Comparison of ENCODE assay signal across 9 cellular contexts in genomic region chrX:5113128-5113527, GRCh38.
DNase-seq lines count a peak whose midpoint lies in the region; ATAC-seq and TF ChIP-seq lines count a peak whose summit lies in the region.
"Had no signal": no experiment of that assay in that cellular context is flagged by ENCODE, and none has a peak within 500 bp of the region (broad histone marks: within the 10 kb centered on the region; RNA-seq: fewer than 3 reads in every experiment).

No MANE protein-coding gene starts in this region.

- ATAC-seq in lower lobe of right lung, result peak in 1 of 2 donors; percentile 54
- no peak for ATAC-seq in HG02588 (IDR thresholded peaks at IDR 0.05; ENCODE audit: unreplicated experiment)

- peak; percentile 41 for TF ChIP-seq CTCF in lower lobe of right lung (IDR thresholded peaks at IDR 0.05)

- no peaks in the 10 kb centered on the region for H3K9me3 ChIP-seq in lower lobe of right lung
- H3K9me3 ChIP-seq in CD8-positive, alpha-beta memory T cell (ENCODE audit: low read length), result no peaks in the 10 kb centered on the region

- H3K4me1 Mint-ChIP-seq in activated naive CD4-positive, alpha-beta T cell treated with anti-CD3 and anti-CD28 coated beads for 36 hours (ENCODE audit: low read depth), result no peaks in the 10 kb centered on the region
- no peaks in the 10 kb centered on the region for H3K4me1 Mint-ChIP-seq in CD8-positive, alpha-beta memory T cell

- no peak overlapping the region for H3K4me3 Mint-ChIP-seq in activated naive CD4-positive, alpha-beta T cell treated with anti-CD3 and anti-CD28 coated beads for 36 hours
- H3K4me3 Mint-ChIP-seq in CD8-positive, alpha-beta memory T cell, result no peak overlapping the region

- no peaks in the 10 kb centered on the region for H3K4me1 ChIP-seq in lower lobe of right lung
- no peaks in the 10 kb centered on the region for H3K4me1 ChIP-seq in CD8-positive, alpha-beta memory T cell (ENCODE audit: insufficient read depth, low read length)

- POLR2A ChIA-PET in CD8-positive, alpha-beta memory T cell (lab: Charles Lee), result no interaction called here

- no peak overlapping the region for H3K4me3 ChIP-seq in lower lobe of right lung
- no peak overlapping the region for H3K4me3 ChIP-seq in CD8-positive, alpha-beta memory T cell (ENCODE audit: low read length)

- H3K36me3 Mint-ChIP-seq in activated naive CD4-positive, alpha-beta T cell treated with anti-CD3 and anti-CD28 coated beads for 36 hours (ENCODE audit: low read depth), result no peaks in the 10 kb centered on the region
- H3K36me3 Mint-ChIP-seq in CD8-positive, alpha-beta memory T cell, result no peaks in the 10 kb centered on the region

- CTCF ChIA-PET in activated naive CD4-positive, alpha-beta T cell treated with anti-CD3 and anti-CD28 coated beads for 36 hours (lab: Charles Lee), result no interaction called here
- CTCF ChIA-PET in CD8-positive, alpha-beta memory T cell (lab: Charles Lee), result no interaction called here

- H3K36me3 ChIP-seq in lower lobe of right lung, result no peaks in the 10 kb centered on the region
- no peaks in the 10 kb centered on the region for H3K36me3 ChIP-seq in CD8-positive, alpha-beta memory T cell (ENCODE audit: insufficient read depth, low read length)

- no peaks in the 10 kb centered on the region for H3K27me3 ChIP-seq in lower lobe of right lung (ENCODE audit: low read depth)
- no peaks in the 10 kb centered on the region for H3K27me3 ChIP-seq in CD8-positive, alpha-beta memory T cell (ENCODE audit: insufficient read depth, low read length, poor library complexity, severe bottlenecking)

- no peaks in the 10 kb centered on the region for H3K9me3 Mint-ChIP-seq in activated naive CD4-positive, alpha-beta T cell treated with anti-CD3 and anti-CD28 coated beads for 36 hours
- H3K9me3 Mint-ChIP-seq in CD8-positive, alpha-beta memory T cell, result peaks cover 0 to 11% (median 7%) of the 10 kb centered on the region in 5 donors

- intact Hi-C loops in lower lobe of right lung (cut with DNase I), result no loop called here
- intact Hi-C loops in activated naive CD4-positive, alpha-beta T cell treated with anti-CD3 and anti-CD28 coated beads for 36 hours (cut with micrococcal nuclease), result loop anchor here (2.0 kb wide), 1 partner anchor 566 kb away; no protein-coding TSS in a partner anchor

- H3K27ac Mint-ChIP-seq in activated naive CD4-positive, alpha-beta T cell treated with anti-CD3 and anti-CD28 coated beads for 36 hours, result no peak overlapping the region
- H3K27ac Mint-ChIP-seq in CD8-positive, alpha-beta memory T cell, result no peak overlapping the region

- no peaks in the 10 kb centered on the region for H3K27me3 Mint-ChIP-seq in activated naive CD4-positive, alpha-beta T cell treated with anti-CD3 and anti-CD28 coated beads for 36 hours (ENCODE audit: low read depth)
- H3K27me3 Mint-ChIP-seq in CD8-positive, alpha-beta memory T cell, result no peaks in the 10 kb centered on the region

- DNase-seq in GDM1 (lab: John Stamatoyannopoulos, UW) (peak; percentile 34), LoVo (ENCODE audit: low spot score) (peak; percentile 0), astrocyte of the hippocampus (ENCODE audit: low read depth, low spot score) (peak; percentile 24), lower lobe of right lung (no peak)
- DNase-seq in effector CD8-positive, alpha-beta T cell (lab: John Stamatoyannopoulos, UW), result no peak
- DNase-seq in activated naive CD4-positive, alpha-beta T cell treated with anti-CD3 and anti-CD28 coated beads for 36 hours, result no peak
- DNase-seq in CD8-positive, alpha-beta memory T cell, result no peak
- DNase-seq: NCI-H774 had no signal

- H3K27ac ChIP-seq in lower lobe of right lung, result no peak overlapping the region
- H3K27ac ChIP-seq in CD8-positive, alpha-beta memory T cell (ENCODE audit: low read depth, low read length), result no peak overlapping the region

Comparison
In these comparisons a context has a peak if more than half of its experiments do, and no peak if none do; other contexts are left out.
1. DNase-seq: peak in GDM1 (single experiment), LoVo (single experiment) and astrocyte of the hippocampus (single experiment); none in lower lobe of right lung (single experiment), effector CD8-positive, alpha-beta T cell (single experiment), activated naive CD4-positive, alpha-beta T cell treated with anti-CD3 and anti-CD28 coated beads for 36 hours (single experiment) and CD8-positive, alpha-beta memory T cell (0 of 5).